ENCODE assay signal across 2 cellular contexts in genomic region chr6:134937426-134937825, GRCh38.
TF ChIP-seq lines count a peak whose summit lies in the region.

No MANE protein-coding gene starts in this region.

TF ChIP-seq in A549, 52 proteins besides CTCF, POLR2A, EP300 and RAD21:
- no peak for TF ChIP-seq MYC (IDR thresholded peaks at IDR 0.05; ENCODE audit: borderline replicate concordance, low read length)
- TF ChIP-seq ATOH8 (CRISPR knock-in tag; IDR thresholded peaks at IDR 0.05; ENCODE audit: low read depth): no peak
- TF ChIP-seq JUN (IDR thresholded peaks at IDR 0.05): no peak
- no peak for TF ChIP-seq HMGXB4 (CRISPR knock-in tag; IDR thresholded peaks at IDR 0.05; ENCODE audit: borderline replicate concordance)
- no peak for TF ChIP-seq ZC3H11A (IDR thresholded peaks at IDR 0.05)
- TF ChIP-seq BCL3 (IDR thresholded peaks at IDR 0.05): no peak
- TF ChIP-seq HEYL (CRISPR knock-in tag; IDR thresholded peaks at IDR 0.05): no peak
- TF ChIP-seq NPAS2 (CRISPR knock-in tag; IDR thresholded peaks at IDR 0.05; ENCODE audit: borderline replicate concordance): no peak
- TF ChIP-seq POLR2AphosphoS2 (conservative IDR thresholded peaks at IDR 0.05; ENCODE audit: low read length): no peak
- no peak for TF ChIP-seq BHLHE40 (IDR thresholded peaks at IDR 0.05; ENCODE audit: low read depth, low read length)

TF ChIP-seq in IMR-90, 13 proteins besides CTCF, POLR2A, EP300 and RAD21:
- TF ChIP-seq CHD1 (IDR thresholded peaks at IDR 0.05; ENCODE audit: low read depth, low read length) (no peak), BHLHE40 (IDR thresholded peaks at IDR 0.05; ENCODE audit: low read depth, low read length) (no peak), NFE2L2 (IDR thresholded peaks at IDR 0.05; ENCODE audit: low read depth, low read length) (no peak), MXI1 (IDR thresholded peaks at IDR 0.05; ENCODE audit: borderline replicate concordance, low read depth, low read length) (no peak), MAZ (IDR thresholded peaks at IDR 0.05; ENCODE audit: borderline replicate concordance, low read depth, low read length) (no peak), FOS (IDR thresholded peaks at IDR 0.05; ENCODE audit: low read depth, low read length) (no peak)
